In the genomic region with DNA sequence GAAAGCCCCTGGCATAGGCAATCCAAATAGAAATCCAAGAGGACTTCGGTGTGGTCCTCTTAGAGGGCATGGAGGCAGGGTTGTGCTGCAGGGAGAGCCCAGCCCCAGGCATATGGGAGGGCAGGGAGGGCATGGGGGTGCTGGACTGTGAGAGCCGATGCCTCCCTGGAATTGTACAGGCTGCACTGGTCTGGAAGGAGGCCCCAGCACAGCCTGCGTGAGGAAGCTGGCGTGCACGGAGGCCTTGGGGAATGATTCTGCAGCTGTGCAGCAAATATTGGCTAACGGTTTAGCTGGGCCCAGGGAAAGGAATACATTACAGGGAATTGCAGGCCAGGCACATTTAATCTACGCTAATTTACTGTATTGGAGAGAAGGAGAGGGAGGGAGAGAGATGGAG, we compare ENCODE assay signal across 24 cellular contexts.
"Had no signal": no experiment of that assay in that cellular context is flagged by ENCODE, and none has a peak within 500 bp of the region (broad histone marks: within the 10 kb centered on the region; RNA-seq: fewer than 3 reads in every experiment).

No MANE protein-coding gene starts in this region.

- H3K9me3 ChIP-seq: adrenal gland, esophagus muscularis mucosa, gastroesophageal sphincter, left lung, pancreas, psoas muscle, right lobe of liver, testis, uterus had no signal

- ATAC-seq: activated CD4-positive, CD25-positive, alpha-beta regulatory T cell treated with anti-CD3 and anti-CD28 coated beads, Interleukin-2, amount 50 U/mL, for 24 hours; activated T-cell treated with anti-CD3 and anti-CD28 coated beads, Interleukin-2, amount 50 U/mL, for 72 hours; gastroesophageal sphincter; left lung; natural killer cell treated with Interleukin-12 subunit alpha and Interleukin-12 subunit beta and Interleukin-15 and Interleukin-18, amount 100 ng/mL, for 72 hours; pancreas had no signal

- H3K27ac ChIP-seq: adrenal gland, coronary artery, esophagus muscularis mucosa, gastroesophageal sphincter, left lung, pancreas, psoas muscle, right lobe of liver, spleen, testis, uterus, VCaP had no signal

- H3K4me1 ChIP-seq: adrenal gland, gastroesophageal sphincter, left lung, pancreas, psoas muscle, right lobe of liver, spleen, testis, uterus had no signal

- DNase-seq: activated CD4-positive, alpha-beta memory T cell treated with anti-CD3 and anti-CD28 coated beads, Interleukin-2, amount 10 ng/mL, durations not matched to agents 7 days and 5 days; activated CD4-positive, alpha-beta T cell treated with anti-CD3 and anti-CD28 coated beads, Interleukin-2, amount 10 ng/mL, durations not matched to agents 24 days and 14 days; activated effector memory CD4-positive, alpha-beta T cell treated with Interleukin-2 at 50 U/mL for 16 hours; activated naive CD4-positive, alpha-beta T cell treated with anti-CD3 and anti-CD28 coated beads, Interleukin-2, amount 50 U/mL, for 16 hours; activated T-cell treated with anti-CD3 and anti-CD28 coated beads, Interleukin-2, amount 50 U/mL, for 72 hours; adrenal gland; left lung; mammary epithelial cell; midbrain; right lobe of liver; spleen; stimulated activated CD4-positive, alpha-beta T cell treated with anti-CD3 and anti-CD28 coated beads, Interleukin-4, amount 100 ng/mL, for 1 hour; stimulated activated naive CD4-positive, alpha-beta T cell; T-helper 2 cell; testis; uterus had no signal

- H3K27me3 ChIP-seq: adrenal gland, gastroesophageal sphincter, left lung, right lobe of liver, spleen, testis, uterus had no signal

- H3K4me3 ChIP-seq: adrenal gland, coronary artery, esophagus muscularis mucosa, gastroesophageal sphincter, left lung, pancreas, psoas muscle, right lobe of liver, spleen, testis, uterus had no signal

- H3K36me3 ChIP-seq: adrenal gland, esophagus muscularis mucosa, gastroesophageal sphincter, left lung, pancreas, right lobe of liver, spleen, uterus had no signal
